Comparison of ENCODE assay signal across 13 cellular contexts in genomic region chr18:62576858-62577512, GRCh38. TPM values are rescaled to one million over a fixed set of nuclear protein-coding genes. Genes with fewer than 3 reads are reported as not detected.
DNase-seq lines count a peak whose midpoint lies in the region; ATAC-seq and TF ChIP-seq lines count a peak whose summit lies in the region.
"Had no signal": no experiment of that assay in that cellular context is flagged by ENCODE, and none has a peak within 500 bp of the region (broad histone marks: within the 10 kb centered on the region; RNA-seq: fewer than 3 reads in every experiment).

No MANE protein-coding gene starts in this region.

- H3K27ac ChIP-seq in OCI-LY3 (ENCODE audit: low read length): peak overlapping the region; percentile 10
- no peak overlapping the region for H3K27ac ChIP-seq in stomach smooth muscle (ENCODE audit: low read length)
- H3K27ac ChIP-seq in stomach: no peak overlapping the region

- no peak for DNase-seq in activated CD8-positive, alpha-beta T cell treated with anti-CD3 and anti-CD28 coated beads for 36 hours
- no peak for DNase-seq in activated CD8-positive, alpha-beta T cell treated with anti-CD3 and anti-CD28 coated beads, Interleukin-2, amount 10 ng/mL, durations not matched to agents 7 days and 5 days
- DNase-seq in stomach: no peak
- no peak for DNase-seq in SHP77 treated with DMSO at 0.1 percent for 48 hours (lab: John Stamatoyannopoulos, UW)
- no peak for DNase-seq in MG63
- DNase-seq: amniotic stem cell; effector memory CD8-positive, alpha-beta T cell; SW 1271 had no signal

- H3K4me1 Mint-ChIP-seq in activated CD8-positive, alpha-beta T cell treated with anti-CD3 and anti-CD28 coated beads for 36 hours (ENCODE audit: low read depth): peaks cover 21% of the 10 kb centered on the region
- peaks cover 5% of the 10 kb centered on the region for H3K4me1 Mint-ChIP-seq in activated CD8-positive, alpha-beta T cell treated with anti-CD3 and anti-CD28 coated beads, Interleukin-2, amount 10 ng/mL, durations not matched to agents 7 days and 5 days (ENCODE audit: low read depth)

- no peaks in the 10 kb centered on the region for H3K27me3 ChIP-seq in OCI-LY3 (ENCODE audit: low read depth, low read length)
- no peaks in the 10 kb centered on the region for H3K27me3 ChIP-seq in stomach smooth muscle (ENCODE audit: control insufficient read depth in 1 of 2, insufficient read depth in 2 of 2, low read length in 2 of 2)
- H3K27me3 ChIP-seq in stomach: no peaks in the 10 kb centered on the region
- no peaks in the 10 kb centered on the region for H3K27me3 ChIP-seq in MG63

- TF ChIP-seq EP300 in stomach (IDR thresholded peaks at IDR 0.05): no peak

- CTCF ChIA-PET in activated CD8-positive, alpha-beta T cell treated with anti-CD3 and anti-CD28 coated beads for 36 hours (lab: Charles Lee): interaction anchor here (1.2 to 1.7 kb wide), 3 partner anchors 11 to 156 kb away, joined by 3 to 5 read pairs (median 3); no protein-coding TSS in a partner anchor
- CTCF ChIA-PET in activated CD8-positive, alpha-beta T cell treated with anti-CD3 and anti-CD28 coated beads, Interleukin-2, amount 10 ng/mL, durations not matched to agents 7 days and 5 days (lab: Charles Lee): interaction anchor here (0.9 to 1.1 kb wide), 2 partner anchors 9 to 10 kb away, joined by 3 read pairs; no protein-coding TSS in a partner anchor

- TF ChIP-seq CTCF in activated CD8-positive, alpha-beta T cell treated with anti-CD3 and anti-CD28 coated beads for 36 hours (IDR thresholded peaks at IDR 0.05): no peak
- TF ChIP-seq CTCF in OCI-LY3 (IDR thresholded peaks at IDR 0.05; ENCODE audit: low read depth, low read length) (no peak), stomach (IDR thresholded peaks at IDR 0.05) (no peak)

- 0 out of 2 replicates have a peak, but pooled peaks cover 6% of the 10 kb centered on the region for H3K79me2 ChIP-seq in OCI-LY3 (ENCODE audit: low read length)

- H3K4me3 ChIP-seq in OCI-LY3 (ENCODE audit: low read length) (peak overlapping the region; percentile 49), stomach smooth muscle (ENCODE audit: low read length in 2 of 2) (peak overlapping the region; percentile 17 to 21), stomach (no peak overlapping the region), MG63 (no peak overlapping the region)
- H3K4me3 ChIP-seq: lung had no signal

- peak overlapping the region; percentile 70 for H3K27ac Mint-ChIP-seq in activated CD8-positive, alpha-beta T cell treated with anti-CD3 and anti-CD28 coated beads for 36 hours
- H3K27ac Mint-ChIP-seq in activated CD8-positive, alpha-beta T cell treated with anti-CD3 and anti-CD28 coated beads, Interleukin-2, amount 10 ng/mL, durations not matched to agents 7 days and 5 days: no peak overlapping the region
- H3K27ac Mint-ChIP-seq: type B pancreatic cell had no signal

- H2AFZ ChIP-seq in OCI-LY3 (ENCODE audit: low read depth, low read length): no peak overlapping the region; the same call in 1 of the 2 replicates

- H4K20me1 ChIP-seq in OCI-LY3 (ENCODE audit: insufficient read depth, low read length): peaks cover 5% of the 10 kb centered on the region; the same call in 1 of the 2 replicates

- POLR2A ChIA-PET in activated CD8-positive, alpha-beta T cell treated with anti-CD3 and anti-CD28 coated beads for 36 hours (lab: Charles Lee): no interaction called here
- POLR2A ChIA-PET in activated CD8-positive, alpha-beta T cell treated with anti-CD3 and anti-CD28 coated beads, Interleukin-2, amount 10 ng/mL, durations not matched to agents 7 days and 5 days (lab: Charles Lee): no interaction called here

- no peak for TF ChIP-seq POLR2A in stomach (IDR thresholded peaks at IDR 0.05)

- H3K36me3 ChIP-seq in OCI-LY3 (replicated peaks; ENCODE audit: low read depth, low read length) (peaks cover 44% of the 10 kb centered on the region), stomach smooth muscle (ENCODE audit: control insufficient read depth in 2 of 2, insufficient read depth in 2 of 2, low read length in 2 of 2) (peaks cover 15 to 29% of the 10 kb centered on the region in 2 donors), stomach (peaks cover 20 to 67% (median 48%) of the 10 kb centered on the region in 4 donors), MG63 (peaks cover 8% of the 10 kb centered on the region)

- no peaks in the 10 kb centered on the region for H3K27me3 Mint-ChIP-seq in activated CD8-positive, alpha-beta T cell treated with anti-CD3 and anti-CD28 coated beads for 36 hours
- no peaks in the 10 kb centered on the region for H3K27me3 Mint-ChIP-seq in activated CD8-positive, alpha-beta T cell treated with anti-CD3 and anti-CD28 coated beads, Interleukin-2, amount 10 ng/mL, durations not matched to agents 7 days and 5 days (ENCODE audit: low read depth)
- H3K27me3 Mint-ChIP-seq: effector memory CD8-positive, alpha-beta T cell; type B pancreatic cell had no signal

- no peaks in the 10 kb centered on the region for H3K9me3 Mint-ChIP-seq in activated CD8-positive, alpha-beta T cell treated with anti-CD3 and anti-CD28 coated beads for 36 hours
- H3K9me3 Mint-ChIP-seq in activated CD8-positive, alpha-beta T cell treated with anti-CD3 and anti-CD28 coated beads, Interleukin-2, amount 10 ng/mL, durations not matched to agents 7 days and 5 days (ENCODE audit: insufficient read depth): no peaks in the 10 kb centered on the region
- H3K9me3 Mint-ChIP-seq: effector memory CD8-positive, alpha-beta T cell; type B pancreatic cell had no signal

- H3K36me3 Mint-ChIP-seq in activated CD8-positive, alpha-beta T cell treated with anti-CD3 and anti-CD28 coated beads for 36 hours (ENCODE audit: low read depth): peaks cover 59% of the 10 kb centered on the region
- H3K36me3 Mint-ChIP-seq in activated CD8-positive, alpha-beta T cell treated with anti-CD3 and anti-CD28 coated beads, Interleukin-2, amount 10 ng/mL, durations not matched to agents 7 days and 5 days (ENCODE audit: low read depth): peaks cover 71% of the 10 kb centered on the region

- H3K4me1 ChIP-seq in OCI-LY3 (ENCODE audit: low read length): peaks cover 31% of the 10 kb centered on the region
- no peaks in the 10 kb centered on the region for H3K4me1 ChIP-seq in stomach smooth muscle (ENCODE audit: control insufficient read depth, insufficient read depth, low read length)
- H3K4me1 ChIP-seq in stomach: peaks cover 0 to 18% (median 9%) of the 10 kb centered on the region in 4 donors

- 77 to 89% (median 80%) methylated on average over 9 of the region's 9 CpGs for WGBS in stomach, 5 donors

- H3K9me3 ChIP-seq in OCI-LY3 (ENCODE audit: insufficient read depth, low read length) (no peaks in the 10 kb centered on the region), stomach smooth muscle (ENCODE audit: control insufficient read depth in 2 of 2, low read length in 2 of 2) (no peaks in the 10 kb centered on the region), stomach (no peaks in the 10 kb centered on the region), MG63 (no peaks in the 10 kb centered on the region)

- no peak overlapping the region for H3K4me3 Mint-ChIP-seq in activated CD8-positive, alpha-beta T cell treated with anti-CD3 and anti-CD28 coated beads for 36 hours
- H3K4me3 Mint-ChIP-seq in activated CD8-positive, alpha-beta T cell treated with anti-CD3 and anti-CD28 coated beads, Interleukin-2, amount 10 ng/mL, durations not matched to agents 7 days and 5 days: no peak overlapping the region
- H3K4me3 Mint-ChIP-seq: effector memory CD8-positive, alpha-beta T cell; type B pancreatic cell had no signal

- H3K4me2 ChIP-seq in OCI-LY3 (ENCODE audit: low read length): peak overlapping the region; percentile 76

- H3K9ac ChIP-seq in OCI-LY3 (ENCODE audit: low read length) (peak overlapping the region; percentile 14; the same call in 1 of the 2 replicates), stomach smooth muscle (ENCODE audit: low read length in 2 of 2) (peak overlapping the region; percentile 1 to 38)

- intact Hi-C loops in activated CD8-positive, alpha-beta T cell treated with anti-CD3 and anti-CD28 coated beads for 36 hours (cut with micrococcal nuclease): no loop called here
- intact Hi-C loops in stomach (cut with DNase I; ENCODE audit: low total_unique reads): no loop called here

- ATAC-seq in activated CD8-positive, alpha-beta T cell treated with anti-CD3 and anti-CD28 coated beads for 36 hours: no peak
- ATAC-seq in activated CD8-positive, alpha-beta T cell treated with anti-CD3 and anti-CD28 coated beads, Interleukin-2, amount 10 ng/mL, durations not matched to agents 7 days and 5 days: no peak
- ATAC-seq in HG02623 (IDR thresholded peaks at IDR 0.05; ENCODE audit: unreplicated experiment): peak; percentile 43
- ATAC-seq: effector memory CD8-positive, alpha-beta T cell had no signal

RNA-seq across cellular contexts. Expression of gene ZCCHC2, which starts 54.2 kb away (rescaled TPM):
- 10 to 100 TPM; 31.7 to 33.4 TPM for total RNA-seq in activated CD8-positive, alpha-beta T cell treated with anti-CD3 and anti-CD28 coated beads for 36 hours
- 10 to 100 TPM; 45.5 to 46.4 TPM for total RNA-seq in activated CD8-positive, alpha-beta T cell treated with anti-CD3 and anti-CD28 coated beads, Interleukin-2, amount 10 ng/mL, durations not matched to agents 7 days and 5 days
- 10 to 100 TPM; 14.6 to 76.5 (median 19.3) TPM for total RNA-seq in stomach
- 1 to 10 TPM; 3.9 to 4.9 (median 3.9) TPM for polyA plus RNA-seq in stomach
- total RNA-seq in MG63 (2014; rRNA removed; shearing (Covaris generic); ENCODE audit: low replicate concordance): 3.1 and 3.3 TPM in 2 replicates

Comparison
In these comparisons a context has a peak if more than half of its experiments do, and no peak if none do; other contexts are left out.
1. H3K4me3 ChIP-seq: peak in OCI-LY3 (single experiment) and stomach smooth muscle (2 of 2); none in stomach (0 of 4) and MG63 (single experiment).